Comparison of ENCODE assay signal across 29 cellular contexts in the genomic region with DNA sequence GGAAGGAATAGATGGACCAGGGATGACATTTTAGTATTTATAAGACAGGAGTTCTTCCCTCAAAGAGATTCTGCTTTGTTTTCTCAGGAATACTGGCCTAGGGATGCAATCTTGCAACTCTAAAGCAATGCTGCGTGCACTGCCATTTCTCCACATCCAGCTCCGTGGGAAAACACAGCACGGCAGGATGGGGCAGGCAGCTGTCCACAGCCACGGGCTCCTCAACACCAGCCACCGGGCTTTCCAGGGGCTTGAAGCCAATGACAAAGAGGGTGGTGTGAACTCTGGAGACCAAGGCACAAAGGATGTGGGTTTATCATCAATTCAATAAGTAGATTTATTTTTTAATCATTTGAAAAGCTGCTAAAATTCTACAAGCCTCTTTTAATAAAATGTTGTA.
"Had no signal": no experiment of that assay in that cellular context is flagged by ENCODE, and none has a peak within 500 bp of the region (broad histone marks: within the 10 kb centered on the region; RNA-seq: fewer than 3 reads in every experiment).

No MANE protein-coding gene starts in this region.

- H3K4me2 ChIP-seq: hepatocyte, smooth muscle cell had no signal

- H2AFZ ChIP-seq: hepatocyte had no signal

- H3K27me3 ChIP-seq: esophagus muscularis mucosa, foreskin keratinocyte, hepatocyte, pancreas, right atrium auricular region, testis, transverse colon had no signal

- H3K4me3 ChIP-seq: esophagus muscularis mucosa, hepatocyte, pancreas, psoas muscle, right atrium auricular region, smooth muscle cell, testis, transverse colon had no signal

- H3K36me3 ChIP-seq: pancreas, right atrium auricular region had no signal

- ATAC-seq: foreskin keratinocyte; naive thymus-derived CD4-positive, alpha-beta T cell; psoas muscle; stimulated activated memory B cell treated with anti-CD40 and anti-IgM and Interleukin-4, amounts not matched to agents 10 μg/mL and 1 μg/mL and 100 μg/mL, for 72 hours; stimulated activated naive CD8-positive, alpha-beta T cell treated with anti-CD3 and anti-CD28 coated beads, Interleukin-15, amount 100 ng/mL, for 72 hours had no signal

- H3K79me2 ChIP-seq: hepatocyte had no signal

- DNase-seq: activated CD4-positive, alpha-beta T cell treated with anti-CD3 and anti-CD28 coated beads for 4 hours; activated CD4-positive, alpha-beta T cell treated with anti-CD3 and anti-CD28 coated beads, Interleukin-2, amount 50 U/mL, for 4 hours; activated CD8-positive, alpha-beta memory T cell treated with anti-CD3 and anti-CD28 coated beads for 24 hours; activated gamma-delta T cell; activated naive CD4-positive, alpha-beta T cell treated with anti-CD3 and anti-CD28 coated beads, Interleukin-2, amount 10 ng/mL, durations not matched to agents 7 days and 5 days; activated naive CD8-positive, alpha-beta T cell treated with anti-CD3 and anti-CD28 coated beads, Interleukin-2, amount 10 ng/mL, durations not matched to agents 7 days and 5 days; activated T-cell treated with anti-CD3 and anti-CD28 coated beads, Interleukin-2, amount 50 U/mL, for 1 hour; central memory CD4-positive, alpha-beta T cell; effector CD4-positive, alpha-beta T cell; foreskin keratinocyte; islet precursor cell; left cardiac atrium; mammary epithelial cell; naive thymus-derived CD4-positive, alpha-beta T cell; pancreas; psoas muscle; stimulated activated CD4-positive, alpha-beta T cell treated with anti-CD3 and anti-CD28 coated beads, Interleukin-1b, Interleukin-23, amount 100 ng/mL, for 48 hours; stimulated activated CD4-positive, alpha-beta T cell treated with anti-CD3 and anti-CD28 coated beads, Interleukin-4, amount 100 ng/mL, for 4 hours; stimulated activated CD8-positive, alpha-beta memory T cell treated with anti-CD3 and anti-CD28 coated beads, Interleukin-4, amount 100 ng/mL, for 48 hours; stimulated activated naive CD8-positive, alpha-beta T cell treated with anti-CD3 and anti-CD28 coated beads, Interleukin-15, amount 100 ng/mL, for 72 hours; T-helper 9 cell; testis; transverse colon had no signal

- H3K4me1 ChIP-seq: pancreas, testis had no signal

- H3K9me3 ChIP-seq: esophagus muscularis mucosa, pancreas, psoas muscle, right atrium auricular region, testis, transverse colon had no signal

- H3K27ac ChIP-seq: foreskin keratinocyte, hepatocyte, pancreas, right atrium auricular region, testis, transverse colon, VCaP had no signal
